ENCODE assay signal across 13 cellular contexts in the genomic region with DNA sequence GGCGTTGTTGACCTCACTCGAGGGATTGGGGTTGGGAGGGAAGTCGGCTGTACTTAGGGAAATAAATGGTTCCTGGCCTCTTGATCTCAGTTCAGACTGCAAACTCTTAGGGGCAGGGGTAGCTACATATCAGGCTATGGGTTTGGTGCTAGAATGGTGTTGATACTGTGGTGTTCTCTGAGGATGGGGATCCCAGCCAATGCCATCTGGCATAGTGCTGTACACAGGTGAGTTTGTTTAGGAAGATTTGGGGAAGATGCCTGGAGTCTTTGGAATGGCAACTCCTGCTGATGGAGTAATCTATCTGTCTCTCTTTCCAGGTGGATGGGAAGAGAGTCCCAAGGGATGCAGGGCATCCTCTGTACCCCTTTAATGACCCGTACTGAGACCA. TPM values are rescaled to one million over a fixed set of nuclear protein-coding genes. Genes with fewer than 3 reads are reported as not detected.
DNase-seq lines count a peak whose midpoint lies in the region; ATAC-seq, FAIRE-seq and TF ChIP-seq lines count a peak whose summit lies in the region.
"Had no signal": no experiment of that assay in that cellular context is flagged by ENCODE, and none has a peak within 500 bp of the region (broad histone marks: within the 10 kb centered on the region; RNA-seq: fewer than 3 reads in every experiment).

No MANE protein-coding gene starts in this region.

- H3K36me3 Mint-ChIP-seq in CD14-positive monocyte (peaks cover 52 to 69% of the 10 kb centered on the region in 2 donors), nephron progenitor cell (ENCODE audit: low read depth) (peaks cover 34% of the 10 kb centered on the region)

- TF ChIP-seq EP300 in GM12878 (IDR thresholded peaks at IDR 0.05; ENCODE audit: borderline replicate concordance in 1 of 2, control insufficient read depth in 1 of 2, low read depth in 2 of 2, low read length in 2 of 2), result no peak

- WGBS in GM12878 (ENCODE audit: insufficient coverage, insufficient replicate concordance, low lambda C conversion rate, missing lambda C conversion rate), result 64% methylated on average over 4 of the region's 4 CpGs

- intact Hi-C loops in CD14-positive monocyte (cut with micrococcal nuclease) (no loop called here), GM12878 (cut with micrococcal nuclease; ENCODE audit: unreplicated experiment) (no loop called here)

- H3K4me1 Mint-ChIP-seq in CD14-positive monocyte (peaks cover 11% of the 10 kb centered on the region), nephron progenitor cell (peaks cover 14% of the 10 kb centered on the region)
- H3K4me1 Mint-ChIP-seq: activated naive CD4-positive, alpha-beta T cell treated with anti-CD3 and anti-CD28 coated beads, Interleukin-2, amount 50 U/mL, for 24 hours had no signal

- TF ChIP-seq POLR2A in GM12878 (IDR thresholded peaks at IDR 0.05; ENCODE audit: low read depth, low read length), result no peak

- H3K79me2 ChIP-seq in GM12878 (ENCODE audit: control insufficient read depth, insufficient read depth, low read length), result no peaks in the 10 kb centered on the region

- ATAC-seq in HG03196 (IDR thresholded peaks at IDR 0.05; ENCODE audit: unreplicated experiment), result peak; percentile 22
- ATAC-seq in GM12878, result no peak
- no peak for ATAC-seq in GM19397 (IDR thresholded peaks at IDR 0.05; ENCODE audit: unreplicated experiment)

- SMC1A ChIA-PET in GM12878 (lab: Charles Lee; ENCODE audit: uncharacterized antibody, unreplicated experiment), result interaction anchor here (1.2 to 8.7 kb wide), 17 partner anchors 9 to 209 kb away, joined by 3 to 114 read pairs (median 15); a partner anchor contains a TSS

- H3K27ac ChIP-seq in GM12878 (ENCODE audit: control insufficient read depth, insufficient read depth), result no peak overlapping the region
- H3K27ac ChIP-seq: thyroid gland had no signal

- H3K4me1 ChIP-seq in GM12878 (ENCODE audit: control insufficient read depth, insufficient read depth, low read length), result no peaks in the 10 kb centered on the region
- H3K4me1 ChIP-seq: thyroid gland had no signal

- RAD21 ChIA-PET in GM12878 (lab: Charles Lee; ENCODE audit: unreplicated experiment), result interaction anchor here (0.7 to 6.6 kb wide), 15 partner anchors 9 to 266 kb away, joined by 3 to 58 read pairs (median 8); a partner anchor contains a TSS

- H3K4me3 Mint-ChIP-seq in CD14-positive monocyte (no peak overlapping the region), nephron progenitor cell (no peak overlapping the region)
- H3K4me3 Mint-ChIP-seq: activated CD8-positive, alpha-beta T cell treated with anti-CD3 and anti-CD28 coated beads for 36 hours; activated naive CD4-positive, alpha-beta T cell treated with anti-CD3 and anti-CD28 coated beads, Interleukin-2, amount 50 U/mL, for 24 hours; activated T-cell treated with anti-CD3 and anti-CD28 coated beads, Interleukin-2, amount 50 U/mL, for 4 hours; T-helper 17 cell had no signal

- no peak overlapping the region for H3K4me3 ChIP-seq in GM12878
- H3K4me3 ChIP-seq: thyroid gland had no signal

- no peaks in the 10 kb centered on the region for H3K9me3 Mint-ChIP-seq in CD14-positive monocyte
- no peaks in the 10 kb centered on the region for H3K9me3 Mint-ChIP-seq in nephron progenitor cell
- H3K9me3 Mint-ChIP-seq: activated CD8-positive, alpha-beta T cell treated with anti-CD3 and anti-CD28 coated beads for 36 hours; activated naive CD4-positive, alpha-beta T cell treated with anti-CD3 and anti-CD28 coated beads, Interleukin-2, amount 50 U/mL, for 24 hours; activated T-cell treated with anti-CD3 and anti-CD28 coated beads, Interleukin-2, amount 50 U/mL, for 4 hours had no signal

- in situ Hi-C loops in GM12878 (cut with MboI), result loop anchor here (5.0 to 10.0 kb wide), 2 partner anchors 62 to 215 kb away; no protein-coding TSS in a partner anchor

- no peaks in the 10 kb centered on the region for H3K9me3 ChIP-seq in GM12878 (replicated peaks; ENCODE audit: control insufficient read depth, insufficient read depth, low read length)
- H3K9me3 ChIP-seq: thyroid gland had no signal

- H2AFZ ChIP-seq in GM12878 (ENCODE audit: control insufficient read depth, low read depth, low read length), result no peak overlapping the region

- H3K27ac Mint-ChIP-seq in CD14-positive monocyte, result peak overlapping the region in 6 of 7 donors; percentile 3 to 87 (median 46)
- peak overlapping the region; percentile 62 for H3K27ac Mint-ChIP-seq in nephron progenitor cell
- H3K27ac Mint-ChIP-seq: activated naive CD4-positive, alpha-beta T cell treated with anti-CD3 and anti-CD28 coated beads, Interleukin-2, amount 50 U/mL, for 24 hours had no signal

- TF ChIP-seq CTCF in CD14-positive monocyte (IDR thresholded peaks at IDR 0.05) (no peak), GM12878 (IDR thresholded peaks at IDR 0.05 in 2 of 3, conservative IDR thresholded peaks at IDR 0.05 in 1 of 3; ENCODE audit: control insufficient read depth in 2 of 3, extremely low read depth in 1 of 3, insufficient read depth in 1 of 3, low read depth in 3 of 3, low read length in 3 of 3) (no peak), nephron progenitor cell (IDR thresholded peaks at IDR 0.05) (no peak)

- DNase-seq in CD14-positive monocyte (ENCODE audit: low spot score) (no peak), GM12878 (ENCODE audit: low read depth, low spot score) (no peak), nephron progenitor cell (no peak), HuH-7 (ENCODE audit: low spot score) (no peak), Ammon's horn (ENCODE audit: low spot score) (no peak)

- POLR2A ChIA-PET in GM12878 (lab: Charles Lee), result interaction anchor here (0.9 to 3.9 kb wide), 6 partner anchors 10 to 71 kb away, joined by 3 to 31 read pairs (median 4); a partner anchor contains a TSS

- H3K27me3 Mint-ChIP-seq in CD14-positive monocyte (ENCODE audit: low read depth in 3 of 3) (peaks cover 0 to 1% (median 0%) of the 10 kb centered on the region in 3 donors), nephron progenitor cell (ENCODE audit: low read depth, poor library complexity) (no peaks in the 10 kb centered on the region)
- H3K27me3 Mint-ChIP-seq: activated CD8-positive, alpha-beta T cell treated with anti-CD3 and anti-CD28 coated beads for 36 hours; activated naive CD4-positive, alpha-beta T cell treated with anti-CD3 and anti-CD28 coated beads, Interleukin-2, amount 50 U/mL, for 24 hours; T-helper 17 cell had no signal

- no peak overlapping the region for H3K4me2 ChIP-seq in GM12878 (ENCODE audit: control insufficient read depth, insufficient read depth)

- CTCF ChIA-PET in GM12878 (lab: Yijun Ruan, JAX), result interaction anchor here (0.7 to 11.0 kb wide), 28 partner anchors 10 to 558 kb away, joined by 3 to 212 read pairs (median 8); a partner anchor contains a TSS

- no peak overlapping the region for H3K9ac ChIP-seq in GM12878 (ENCODE audit: control insufficient read depth, insufficient read depth, low read length)

- TF ChIP-seq RAD21 in GM12878 (IDR thresholded peaks at IDR 0.05; ENCODE audit: insufficient read depth, low read depth, low read length), result no peak

- no TSS peak for BruUV-seq in GM12878 (replicated peaks; lab: Mats Ljungman, UMichigan)

- H4K20me1 ChIP-seq in GM12878 (ENCODE audit: control insufficient read depth, insufficient read depth), result no peaks in the 10 kb centered on the region

- no peaks in the 10 kb centered on the region for H3K27me3 ChIP-seq in GM12878 (replicated peaks in 1 of 2; ENCODE audit: control insufficient read depth in 2 of 2, insufficient read depth in 2 of 2, low read length in 1 of 2)
- H3K27me3 ChIP-seq: thyroid gland had no signal

- FAIRE-seq in GM12878 (lab: Jason Lieb, UNC), result no peak
- FAIRE-seq: small intestine had no signal

- H3K36me3 ChIP-seq in GM12878 (ENCODE audit: control insufficient read depth in 2 of 2, insufficient read depth in 2 of 2, low read length in 1 of 2), result peaks cover 22% of the 10 kb centered on the region in 2 experiments; a peak in 3 of 4 replicates

RNA-seq across cellular contexts. Expression of a gene that starts 14.3 kb away (rescaled TPM):
- polyA plus RNA-seq in CD14-positive monocyte (10 to 100 TPM; 24.4 to 27.5 TPM), GM12878 (2011; rRNA removed) (187 and 191 TPM in 2 replicates), GM12878 (2014; fragmentation: Illumina TruSeq; extraction: Trizol) (321 and 355 TPM in 2 replicates), GM12878 (2014; fragmentation: Nextera tagmentation; extraction: Ambion mirVana) (100 to 1,000 TPM; 111 to 175 TPM), GM12878 (2014; rRNA removed) (195 and 220 TPM in 2 replicates), GM12878 (2016; fragmentation: Nextera tagmentation; extraction: Ambion mirVana) (100 to 1,000 TPM; 234 to 238 TPM)
- total RNA-seq in GM12878 (2013; cell fraction: nucleolus; rRNA removed), result 189 and 195 TPM in 2 replicates
- total RNA-seq in GM12878 (2014; rRNA removed) (177 and 183 TPM in 2 replicates), GM12878 (2014; rRNA removed; fragmentation: Illumina TruSeq; extraction: Trizol) (276 and 278 TPM in 2 replicates), GM12878 (2021) (180 and 184 TPM in 2 replicates)
- 98.4 TPM for polyA plus RNA-seq in GM12878 (2011; ENCODE audit: low read depth)
- 127 and 155 TPM in 2 replicates for polyA plus RNA-seq in GM12878 (2011; cell fraction: cytosol; rRNA removed)
- 201 and 270 TPM in 2 replicates for polyA plus RNA-seq in GM12878 (2011; cell fraction: nucleus; rRNA removed)
- 117 and 125 TPM in 2 replicates for polyA plus RNA-seq in GM12878 (2012)
- polyA minus RNA-seq in GM12878 (2011; rRNA and poly(A)+ RNA removed), result 143 and 157 TPM in 2 replicates
- polyA minus RNA-seq in GM12878 (2011; cell fraction: cytosol; rRNA and poly(A)+ RNA removed), result 77.1 and 87.6 TPM in 2 replicates
- 68.7 and 103 TPM in 2 replicates for polyA minus RNA-seq in GM12878 (2011; cell fraction: nucleus; rRNA and poly(A)+ RNA removed)

RNA-seq across cellular contexts. Expression of a gene that starts 18.9 kb away (rescaled TPM):
- polyA plus RNA-seq in CD14-positive monocyte (100 to 1,000 TPM; 219 to 245 TPM), GM12878 (2011; rRNA removed) (243 and 335 TPM in 2 replicates), GM12878 (2014; fragmentation: Illumina TruSeq; extraction: Trizol) (182 and 222 TPM in 2 replicates), GM12878 (2014; fragmentation: Nextera tagmentation; extraction: Ambion mirVana) (100 to 1,000 TPM; 199 to 200 TPM), GM12878 (2014; rRNA removed) (253 and 265 TPM in 2 replicates), GM12878 (2016; fragmentation: Nextera tagmentation; extraction: Ambion mirVana) (100 to 1,000 TPM; 309 to 334 TPM)
- 82.3 and 85.2 TPM in 2 replicates for total RNA-seq in GM12878 (2013; cell fraction: nucleolus; rRNA removed)
- total RNA-seq in GM12878 (2014; rRNA removed) (208 and 209 TPM in 2 replicates), GM12878 (2014; rRNA removed; fragmentation: Illumina TruSeq; extraction: Trizol) (187 and 189 TPM in 2 replicates), GM12878 (2021) (259 and 260 TPM in 2 replicates)
- 223 TPM for polyA plus RNA-seq in GM12878 (2011; ENCODE audit: low read depth)
- 422 and 450 TPM in 2 replicates for polyA plus RNA-seq in GM12878 (2011; cell fraction: cytosol; rRNA removed)
- polyA plus RNA-seq in GM12878 (2011; cell fraction: nucleus; rRNA removed), result 238 and 249 TPM in 2 replicates
- polyA plus RNA-seq in GM12878 (2012), result 188 and 204 TPM in 2 replicates
- polyA minus RNA-seq in GM12878 (2011; rRNA and poly(A)+ RNA removed), result 265 and 347 TPM in 2 replicates
- 80.9 and 94.5 TPM in 2 replicates for polyA minus RNA-seq in GM12878 (2011; cell fraction: cytosol; rRNA and poly(A)+ RNA removed)
- polyA minus RNA-seq in GM12878 (2011; cell fraction: nucleus; rRNA and poly(A)+ RNA removed), result 56.6 and 85.1 TPM in 2 replicates

RNA-seq across cellular contexts. Expression of a gene that starts 47.9 kb away (rescaled TPM):
- polyA plus RNA-seq in CD14-positive monocyte (100 to 1,000 TPM; 294 to 362 TPM), GM12878 (2011; rRNA removed) (784 and 883 TPM in 2 replicates), GM12878 (2014; fragmentation: Illumina TruSeq; extraction: Trizol) (752 and 883 TPM in 2 replicates), GM12878 (2014; fragmentation: Nextera tagmentation; extraction: Ambion mirVana) (1,000 to 10,000 TPM; 1,264 to 1,775 TPM), GM12878 (2014; rRNA removed) (763 and 801 TPM in 2 replicates), GM12878 (2016; fragmentation: Nextera tagmentation; extraction: Ambion mirVana) (1,000 to 10,000 TPM; 1,223 to 1,315 TPM)
- 28.3 and 29.3 TPM in 2 replicates for total RNA-seq in GM12878 (2013; cell fraction: nucleolus; rRNA removed)
- total RNA-seq in GM12878 (2014; rRNA removed) (822 and 988 TPM in 2 replicates), GM12878 (2014; rRNA removed; fragmentation: Illumina TruSeq; extraction: Trizol) (779 and 790 TPM in 2 replicates), GM12878 (2021) (630 and 659 TPM in 2 replicates)
- 509 TPM for polyA plus RNA-seq in GM12878 (2011; ENCODE audit: low read depth)
- polyA plus RNA-seq in GM12878 (2011; cell fraction: cytosol; rRNA removed), result 460 and 514 TPM in 2 replicates
- 254 and 281 TPM in 2 replicates for polyA plus RNA-seq in GM12878 (2011; cell fraction: nucleus; rRNA removed)
- 373 and 379 TPM in 2 replicates for polyA plus RNA-seq in GM12878 (2012)
- polyA minus RNA-seq in GM12878 (2011; rRNA and poly(A)+ RNA removed), result 315 and 352 TPM in 2 replicates
- 102 and 104 TPM in 2 replicates for polyA minus RNA-seq in GM12878 (2011; cell fraction: cytosol; rRNA and poly(A)+ RNA removed)
- 49.7 and 63.3 TPM in 2 replicates for polyA minus RNA-seq in GM12878 (2011; cell fraction: nucleus; rRNA and poly(A)+ RNA removed)

RNA-seq across cellular contexts. Expression of a gene that starts 54.3 kb away (rescaled TPM):
- not detected for polyA plus RNA-seq in CD14-positive monocyte
- total RNA-seq in GM12878 (2013; cell fraction: nucleolus; rRNA removed), result 11.5 and 12.1 TPM in 2 replicates
- 1.1 and 1.8 TPM in 2 replicates for total RNA-seq in GM12878 (2014; rRNA removed)
- total RNA-seq in GM12878 (2014; rRNA removed; fragmentation: Illumina TruSeq; extraction: Trizol), result 0.64 and 0.76 TPM in 2 replicates
- 1.7 and 1.9 TPM in 2 replicates for total RNA-seq in GM12878 (2021)
- 0.38 TPM for polyA plus RNA-seq in GM12878 (2011; ENCODE audit: low read depth)
- polyA plus RNA-seq in GM12878 (2011; rRNA removed), result 0.46 and 0.87 TPM in 2 replicates
- polyA plus RNA-seq in GM12878 (2011; cell fraction: cytosol; rRNA removed), result 0.75 and 1.0 TPM in 2 replicates
- 7.8 and 9.1 TPM in 2 replicates for polyA plus RNA-seq in GM12878 (2011; cell fraction: nucleus; rRNA removed)
- 0.62 and 0.67 TPM in 2 replicates for polyA plus RNA-seq in GM12878 (2012)
- polyA plus RNA-seq in GM12878 (2014; fragmentation: Illumina TruSeq; extraction: Trizol), result 0.24 and 0.40 TPM in 2 replicates
- under 1 TPM; 0.15 to 0.32 TPM for polyA plus RNA-seq in GM12878 (2014; fragmentation: Nextera tagmentation; extraction: Ambion mirVana)
- 1.2 and 1.6 TPM in 2 replicates for polyA plus RNA-seq in GM12878 (2014; rRNA removed)
- polyA plus RNA-seq in GM12878 (2016; fragmentation: Nextera tagmentation; extraction: Ambion mirVana), result under 1 TPM; 0.16 to 0.62 TPM
- 2.0 and 3.1 TPM in 2 replicates for polyA minus RNA-seq in GM12878 (2011; rRNA and poly(A)+ RNA removed)
- not detected in 2 replicates for polyA minus RNA-seq in GM12878 (2011; cell fraction: cytosol; rRNA and poly(A)+ RNA removed)
- polyA minus RNA-seq in GM12878 (2011; cell fraction: nucleus; rRNA and poly(A)+ RNA removed), result 2.9 and 6.4 TPM in 2 replicates
